Comparison of ENCODE assay signal across 9 cellular contexts in genomic region chr13:32983058-32983457, GRCh38. TPM values are rescaled to one million over a fixed set of nuclear protein-coding genes. Genes with fewer than 3 reads are reported as not detected.
"Had no signal": no experiment of that assay in that cellular context is flagged by ENCODE, and none has a peak within 500 bp of the region (broad histone marks: within the 10 kb centered on the region; RNA-seq: fewer than 3 reads in every experiment).

No MANE protein-coding gene starts in this region.

- FAIRE-seq: HTR-8/SVneo had no signal

- H3K9me3 Mint-ChIP-seq: HFFc6 had no signal

- ATAC-seq: HCT116 had no signal

- DNase-seq: GM23248, GOT3, H7, HFFc6, IMR-90 had no signal

- H3K4me3 Mint-ChIP-seq: HFFc6 had no signal

- H3K27ac Mint-ChIP-seq: HFFc6 had no signal

RNA-seq across cellular contexts. Expression of gene KL, which starts 33.2 kb away (rescaled TPM):
- total RNA-seq: H4, H7, HT-29, IMR-90 had no signal
